In the genomic region with DNA sequence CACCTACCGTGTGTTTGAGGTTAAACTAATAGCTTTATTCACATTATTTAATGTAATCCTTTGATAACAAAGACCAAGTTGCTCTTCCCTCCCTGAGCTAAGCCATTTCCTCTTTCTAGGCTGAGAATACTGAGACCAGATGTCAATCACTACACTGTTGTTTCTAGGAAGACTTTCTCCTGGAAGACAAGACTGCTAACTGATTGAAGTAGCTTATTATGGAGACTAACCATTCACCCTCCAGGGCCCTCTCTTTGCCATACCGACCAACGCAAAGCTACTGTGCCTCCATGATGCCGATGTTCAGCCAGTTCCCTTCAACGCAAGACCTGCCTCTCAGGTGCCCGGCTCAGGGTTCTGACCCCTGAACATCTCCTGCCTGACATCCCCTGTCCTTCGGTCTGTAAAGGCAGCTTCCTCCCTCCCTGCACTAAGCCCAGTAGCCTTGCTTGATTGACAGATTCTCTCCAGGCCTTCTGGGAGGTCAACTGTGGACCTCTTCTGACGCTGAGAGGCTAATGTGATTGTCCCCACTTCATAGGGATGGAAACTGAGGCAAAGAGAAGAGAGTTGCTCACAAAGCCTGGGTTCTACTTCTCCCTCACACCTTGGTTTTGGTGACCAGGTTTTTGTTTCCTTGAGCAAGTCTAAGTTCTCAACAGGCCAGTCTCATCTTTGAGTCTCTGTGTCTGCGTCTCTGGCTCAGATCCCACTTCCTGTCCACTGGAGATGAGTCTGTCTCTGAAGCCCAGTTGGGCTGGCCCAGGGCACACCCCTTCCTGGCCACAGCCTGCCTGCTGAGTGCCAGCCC, we compare ENCODE assay signal across 18 cellular contexts.
"Had no signal": no experiment of that assay in that cellular context is flagged by ENCODE, and none has a peak within 500 bp of the region (broad histone marks: within the 10 kb centered on the region; RNA-seq: fewer than 3 reads in every experiment).

No MANE protein-coding gene starts in this region.

- H3K4me3 Mint-ChIP-seq: activated CD4-positive, alpha-beta T cell treated with anti-CD3 and anti-CD28 coated beads, Interleukin-2, amount 10 ng/mL, durations not matched to agents 7 days and 5 days; activated CD8-positive, alpha-beta T cell treated with anti-CD3 and anti-CD28 coated beads for 36 hours; activated naive CD8-positive, alpha-beta T cell treated with anti-CD3 and anti-CD28 coated beads for 36 hours; naive thymus-derived CD8-positive, alpha-beta T cell; T-helper 2 cell treated with Interferon-gamma antibody and Interleukin-4, amounts not matched to agents 5 μg/mL and 100 μg/mL, for 36 hours had no signal

- H3K27me3 ChIP-seq: heart left ventricle, upper lobe of right lung had no signal

- DNase-seq: activated CD4-positive, alpha-beta T cell treated with anti-CD3 and anti-CD28 coated beads, Interleukin-2, amount 10 ng/mL, durations not matched to agents 7 days and 5 days; activated CD4-positive, CD25-positive, alpha-beta regulatory T cell treated with anti-CD3 and anti-CD28 coated beads, Interleukin-2, amount 50 U/mL, for 72 hours; activated CD8-positive, alpha-beta T cell treated with anti-CD3 and anti-CD28 coated beads for 36 hours; activated naive CD4-positive, alpha-beta T cell; activated naive CD8-positive, alpha-beta T cell treated with anti-CD3 and anti-CD28 coated beads for 36 hours; activated T-cell treated with anti-CD3 and anti-CD28 coated beads, Interleukin-2, amount 50 U/mL, for 1 hour; cortex of kidney; heart left ventricle; left colon; lower lobe of right lung; naive thymus-derived CD8-positive, alpha-beta T cell; retina; stimulated activated CD4-positive, alpha-beta T cell treated with anti-CD3 and anti-CD28 coated beads, Interleukin-2, amount 100 ng/mL, for 48 hours; stimulated activated naive CD4-positive, alpha-beta T cell; WERI-Rb-1 had no signal

- H3K9me3 Mint-ChIP-seq: activated naive CD8-positive, alpha-beta T cell treated with anti-CD3 and anti-CD28 coated beads for 36 hours had no signal

- H3K4me1 ChIP-seq: heart left ventricle, lower lobe of right lung, upper lobe of right lung had no signal

- H3K27ac ChIP-seq: heart left ventricle, lower lobe of right lung, upper lobe of right lung, WERI-Rb-1 had no signal

- H3K4me1 Mint-ChIP-seq: activated CD4-positive, alpha-beta T cell treated with anti-CD3 and anti-CD28 coated beads, Interleukin-2, amount 10 ng/mL, durations not matched to agents 7 days and 5 days; activated naive CD8-positive, alpha-beta T cell treated with anti-CD3 and anti-CD28 coated beads for 36 hours; naive thymus-derived CD8-positive, alpha-beta T cell had no signal

- H3K4me3 ChIP-seq: heart left ventricle, lower lobe of right lung, upper lobe of right lung had no signal

- H3K27me3 Mint-ChIP-seq: activated CD4-positive, alpha-beta T cell treated with anti-CD3 and anti-CD28 coated beads, Interleukin-2, amount 10 ng/mL, durations not matched to agents 7 days and 5 days; activated CD8-positive, alpha-beta T cell treated with anti-CD3 and anti-CD28 coated beads for 36 hours; activated naive CD8-positive, alpha-beta T cell treated with anti-CD3 and anti-CD28 coated beads for 36 hours; naive thymus-derived CD8-positive, alpha-beta T cell had no signal

- ATAC-seq: activated CD8-positive, alpha-beta T cell treated with anti-CD3 and anti-CD28 coated beads for 36 hours; heart left ventricle; left colon; lower lobe of right lung; naive thymus-derived CD8-positive, alpha-beta T cell; upper lobe of right lung had no signal

- H3K36me3 Mint-ChIP-seq: activated naive CD8-positive, alpha-beta T cell treated with anti-CD3 and anti-CD28 coated beads for 36 hours; naive thymus-derived CD8-positive, alpha-beta T cell had no signal

- H3K36me3 ChIP-seq: heart left ventricle, lower lobe of right lung, upper lobe of right lung, WERI-Rb-1 had no signal

- H3K9me3 ChIP-seq: heart left ventricle, lower lobe of right lung, upper lobe of right lung had no signal

- H3K27ac Mint-ChIP-seq: activated CD4-positive, alpha-beta T cell treated with anti-CD3 and anti-CD28 coated beads, Interleukin-2, amount 10 ng/mL, durations not matched to agents 7 days and 5 days; activated CD8-positive, alpha-beta T cell treated with anti-CD3 and anti-CD28 coated beads for 36 hours; activated naive CD8-positive, alpha-beta T cell treated with anti-CD3 and anti-CD28 coated beads for 36 hours; progenitor cell of endocrine pancreas; T-helper 2 cell treated with Interferon-gamma antibody and Interleukin-4, amounts not matched to agents 5 μg/mL and 100 μg/mL, for 36 hours had no signal
